In the genomic region with DNA sequence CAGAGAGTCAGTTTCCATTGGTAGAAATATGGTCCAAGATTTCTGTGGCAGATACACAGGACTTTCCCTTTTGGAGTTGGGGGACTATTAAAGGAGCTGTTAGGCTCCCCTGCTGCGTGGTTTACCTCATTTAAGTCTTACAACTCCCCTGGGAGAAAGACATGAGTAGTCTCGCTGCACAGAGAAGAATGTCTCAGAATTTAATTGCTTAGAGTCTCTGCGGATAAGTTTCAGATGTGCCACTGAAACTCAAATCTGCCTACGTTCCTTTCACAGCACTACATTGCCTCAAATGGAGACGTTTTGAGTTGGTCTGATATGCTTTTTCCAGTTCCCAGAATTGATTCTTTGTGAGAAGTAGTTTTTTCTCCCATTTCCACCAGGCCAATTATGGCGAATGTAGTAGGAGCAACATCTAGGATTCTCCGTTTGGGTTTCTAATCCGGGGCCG, we compare ENCODE assay signal across 8 cellular contexts. TPM values are rescaled to one million over a fixed set of nuclear protein-coding genes. Genes with fewer than 3 reads are reported as not detected.
DNase-seq lines count a peak whose midpoint lies in the region; ATAC-seq and TF ChIP-seq lines count a peak whose summit lies in the region.
"Had no signal": no experiment of that assay in that cellular context is flagged by ENCODE, and none has a peak within 500 bp of the region (broad histone marks: within the 10 kb centered on the region; RNA-seq: fewer than 3 reads in every experiment).

No MANE protein-coding gene starts in this region.

- TF ChIP-seq CTCF in kidney epithelial cell (IDR thresholded peaks at IDR 0.05; ENCODE audit: insufficient read depth, low read length, poor library complexity, severe bottlenecking) = no peak

- H3K27me3 ChIP-seq in H7 (ENCODE audit: control insufficient read depth, insufficient read depth, low read length) = peaks cover 28% of the 10 kb centered on the region
- H3K27me3 ChIP-seq in kidney epithelial cell (ENCODE audit: control insufficient read depth, insufficient read depth, low read length) = peaks cover 21% of the 10 kb centered on the region

- no peaks in the 10 kb centered on the region for H3K36me3 ChIP-seq in H7 (replicated peaks; ENCODE audit: control insufficient read depth, insufficient read depth, low read length)
- no peaks in the 10 kb centered on the region for H3K36me3 ChIP-seq in kidney epithelial cell (ENCODE audit: control insufficient read depth, insufficient read depth, low read length)
- no peaks in the 10 kb centered on the region for H3K36me3 ChIP-seq in urinary bladder (ENCODE audit: insufficient read depth)

- peak; percentile 69 for ATAC-seq in GM18868 (IDR thresholded peaks at IDR 0.05; ENCODE audit: unreplicated experiment)

- H3K4me3 ChIP-seq in H7 (ENCODE audit: insufficient read depth, low read depth, low read length) = peak overlapping the region; percentile 71
- peak overlapping the region; percentile 49 for H3K4me3 ChIP-seq in kidney epithelial cell (ENCODE audit: low read depth, low read length)
- H3K4me3 ChIP-seq in urinary bladder (ENCODE audit: low read depth, low read length) = peak overlapping the region; percentile 73

- 7% methylated on average over 9 of the region's 9 CpGs for WGBS in urinary bladder

- intact Hi-C loops in posterior vena cava (cut with DNase I) = no loop called here

- H3K4me1 ChIP-seq in urinary bladder (ENCODE audit: insufficient read depth) = no peaks in the 10 kb centered on the region

- no peak overlapping the region for H3K27ac ChIP-seq in urinary bladder (ENCODE audit: low read depth)

- no peak for DNase-seq in H7
- DNase-seq in NCI-H526 treated with DMSO at 0.1 percent for 48 hours (lab: John Stamatoyannopoulos, UW) = peak; percentile 33
- DNase-seq in kidney epithelial cell (ENCODE audit: low read depth) = no peak
- no peak for DNase-seq in posterior vena cava (ENCODE audit: low spot score)
- no peak for DNase-seq in SKM-1 treated with dmso at 0.1 percent for 144 hours (lab: John Stamatoyannopoulos, UW; ENCODE audit: unreplicated experiment)

RNA-seq across cellular contexts. Expression of gene SLC35F1, which starts 0.6 kb away (rescaled TPM):
- total RNA-seq in H7 (2014; rRNA removed; shearing (Covaris generic)) = 10.1 and 11.3 TPM in 2 replicates
- total RNA-seq in kidney epithelial cell = 0.34 and 0.38 TPM in 2 replicates
- total RNA-seq in urinary bladder = 9.1 TPM
- 0.92 TPM for polyA plus RNA-seq in urinary bladder
- total RNA-seq in posterior vena cava = 1 to 10 TPM; 1.2 to 3.6 TPM
- total RNA-seq: lung microvascular endothelial cell had no signal
